ENCODE assay signal across 9 cellular contexts in the genomic region with DNA sequence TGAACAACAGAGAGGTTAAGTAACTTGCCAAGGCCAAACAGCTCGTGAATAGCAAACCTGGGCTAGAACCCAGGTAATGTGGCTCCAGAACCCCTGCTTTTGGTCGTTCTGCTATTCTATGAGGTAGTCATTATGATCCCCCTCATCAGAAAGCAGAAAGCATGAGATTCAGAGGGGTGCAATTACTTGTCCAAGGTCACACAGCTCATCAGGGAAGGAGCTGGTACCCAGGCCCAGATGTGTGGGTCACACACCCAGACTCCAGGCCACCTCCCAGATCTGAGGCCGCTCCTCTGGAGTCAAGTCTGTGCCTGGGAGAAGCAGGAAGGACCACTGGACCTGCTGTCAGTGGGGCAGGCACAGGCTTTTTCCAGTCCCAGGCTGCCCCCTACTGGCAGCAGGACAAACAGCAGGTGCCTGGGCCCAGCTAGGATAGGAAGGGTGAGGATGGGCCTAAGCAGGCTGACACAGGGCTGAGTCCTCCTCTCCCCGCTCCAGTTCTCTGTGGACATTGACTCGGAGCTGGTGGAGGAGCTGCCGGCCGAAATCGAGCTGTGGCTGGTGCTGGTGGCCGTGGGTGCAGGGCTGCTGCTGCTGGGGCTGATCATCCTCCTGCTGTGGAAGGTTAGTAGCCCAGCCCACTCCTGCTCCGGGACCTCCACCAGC. TPM values are rescaled to one million over a fixed set of nuclear protein-coding genes. Genes with fewer than 3 reads are reported as not detected.
A peak's percentile ranks its signal among the peaks of the same experiment; 100 is the strongest.
DNase-seq lines count a peak whose midpoint lies in the region; ATAC-seq and TF ChIP-seq lines count a peak whose summit lies in the region.
"Had no signal": no experiment of that assay in that cellular context is flagged by ENCODE, and none has a peak within 500 bp of the region (broad histone marks: within the 10 kb centered on the region; RNA-seq: fewer than 3 reads in every experiment).

No MANE protein-coding gene starts in this region.

- H3K4me3 Mint-ChIP-seq in activated T-helper 2 cell treated with anti-CD3 and anti-CD28 coated beads, Interferon-gamma antibody, Interleukin-2, Interleukin-4, amounts not matched to agents 10 μg/mL and 5 μg/mL and 100 μg/mL, durations not matched to agents 14 hours and 24 hours and 36 hours (ENCODE audit: low read depth) = no peak overlapping the region

- no peak overlapping the region for H2AFZ ChIP-seq in KMS-11 (ENCODE audit: low read depth)

- no peak overlapping the region for H3K9ac ChIP-seq in KMS-11
- H3K9ac ChIP-seq: BLaER1 treated with 17β-estradiol and CSF1 and Interleukin-3, amounts not matched to agents 10 nM and 100 nM had no signal

- H4K20me1 ChIP-seq in KMS-11 (ENCODE audit: insufficient read depth) = no peaks in the 10 kb centered on the region

- no peaks in the 10 kb centered on the region for H3K9me3 Mint-ChIP-seq in activated T-helper 2 cell treated with anti-CD3 and anti-CD28 coated beads, Interferon-gamma antibody, Interleukin-2, Interleukin-4, amounts not matched to agents 10 μg/mL and 5 μg/mL and 100 μg/mL, durations not matched to agents 14 hours and 24 hours and 36 hours

- TF ChIP-seq POLR2A in uterus (IDR thresholded peaks at IDR 0.05) = no peak

- no peaks in the 10 kb centered on the region for H3K27me3 Mint-ChIP-seq in activated T-helper 2 cell treated with anti-CD3 and anti-CD28 coated beads, Interferon-gamma antibody, Interleukin-2, Interleukin-4, amounts not matched to agents 10 μg/mL and 5 μg/mL and 100 μg/mL, durations not matched to agents 14 hours and 24 hours and 36 hours (ENCODE audit: low read depth)

- H3K27me3 ChIP-seq in KMS-11 (ENCODE audit: insufficient read depth, low read depth) = peaks cover 28% of the 10 kb centered on the region
- H3K27me3 ChIP-seq in foreskin keratinocyte = no peaks in the 10 kb centered on the region
- H3K27me3 ChIP-seq in uterus = no peaks in the 10 kb centered on the region
- H3K27me3 ChIP-seq: BLaER1 treated with 17β-estradiol and CSF1 and Interleukin-3, amounts not matched to agents 10 nM and 100 nM had no signal

- H3K27ac ChIP-seq in KMS-11 = no peak overlapping the region
- H3K27ac ChIP-seq in foreskin keratinocyte = no peak overlapping the region
- H3K27ac ChIP-seq in uterus = no peak overlapping the region
- H3K27ac ChIP-seq: BLaER1 treated with 17β-estradiol and CSF1 and Interleukin-3, amounts not matched to agents 10 nM and 100 nM had no signal

- no peak overlapping the region for H3K4me3 ChIP-seq in KMS-11 (IDR thresholded peaks at IDR 0.05; ENCODE audit: insufficient read depth, low read depth, low read length)
- H3K4me3 ChIP-seq in uterus = no peak overlapping the region
- H3K4me3 ChIP-seq: BLaER1 treated with 17β-estradiol and CSF1 and Interleukin-3, amounts not matched to agents 10 nM and 100 nM had no signal

- ATAC-seq in foreskin keratinocyte = peak; percentile 84

- no peaks in the 10 kb centered on the region for H3K79me2 ChIP-seq in KMS-11 (ENCODE audit: insufficient read depth, low read depth)

- no peaks in the 10 kb centered on the region for H3K36me3 ChIP-seq in KMS-11 (ENCODE audit: insufficient read depth)
- no peaks in the 10 kb centered on the region for H3K36me3 ChIP-seq in uterus
- H3K36me3 ChIP-seq: BLaER1 treated with 17β-estradiol and CSF1 and Interleukin-3, amounts not matched to agents 10 nM and 100 nM had no signal

- intact Hi-C loops in activated T-helper 2 cell treated with anti-CD3 and anti-CD28 coated beads, Interferon-gamma antibody, Interleukin-2, Interleukin-4, amounts not matched to agents 10 μg/mL and 5 μg/mL and 100 μg/mL, durations not matched to agents 14 hours and 24 hours and 36 hours (cut with micrococcal nuclease) = loop anchor here (1.0 kb wide), 2 partner anchors 31 to 61 kb away; a partner anchor contains a TSS
- intact Hi-C loops in posterior vena cava (cut with DNase I) (loop anchor here in 1 of 2 donors (5.0 to 10.0 kb wide), 2 partner anchors 60 to 213 kb away; no protein-coding TSS in a partner anchor), uterus (cut with DNase I; ENCODE audit: low total_unique reads) (no loop called here)

- no peak overlapping the region for H3K27ac Mint-ChIP-seq in activated T-helper 2 cell treated with anti-CD3 and anti-CD28 coated beads, Interferon-gamma antibody, Interleukin-2, Interleukin-4, amounts not matched to agents 10 μg/mL and 5 μg/mL and 100 μg/mL, durations not matched to agents 14 hours and 24 hours and 36 hours

- H3K36me3 Mint-ChIP-seq in activated T-helper 2 cell treated with anti-CD3 and anti-CD28 coated beads, Interferon-gamma antibody, Interleukin-2, Interleukin-4, amounts not matched to agents 10 μg/mL and 5 μg/mL and 100 μg/mL, durations not matched to agents 14 hours and 24 hours and 36 hours (ENCODE audit: low read depth) = no peaks in the 10 kb centered on the region

- no peaks in the 10 kb centered on the region for H3K4me1 ChIP-seq in KMS-11 (ENCODE audit: low read depth, poor library complexity, severe bottlenecking)
- no peaks in the 10 kb centered on the region for H3K4me1 ChIP-seq in foreskin keratinocyte
- H3K4me1 ChIP-seq in uterus = no peaks in the 10 kb centered on the region
- H3K4me1 ChIP-seq: BLaER1 treated with 17β-estradiol and CSF1 and Interleukin-3, amounts not matched to agents 10 nM and 100 nM had no signal

- peak; percentile 98 for TF ChIP-seq CTCF in KMS-11 (conservative IDR thresholded peaks at IDR 0.05; ENCODE audit: low read depth, low read length)
- TF ChIP-seq CTCF in foreskin keratinocyte (conservative IDR thresholded peaks at IDR 0.05) = peak; percentile 87
- peak; percentile 95 to 97 (median 96) for TF ChIP-seq CTCF in uterus (IDR thresholded peaks at IDR 0.05)

- no peak overlapping the region for H3K4me2 ChIP-seq in KMS-11
- H3K4me2 ChIP-seq: BLaER1 treated with 17β-estradiol and CSF1 and Interleukin-3, amounts not matched to agents 10 nM and 100 nM had no signal

- no peaks in the 10 kb centered on the region for H3K4me1 Mint-ChIP-seq in activated T-helper 2 cell treated with anti-CD3 and anti-CD28 coated beads, Interferon-gamma antibody, Interleukin-2, Interleukin-4, amounts not matched to agents 10 μg/mL and 5 μg/mL and 100 μg/mL, durations not matched to agents 14 hours and 24 hours and 36 hours (ENCODE audit: low read depth)

- H3K9me3 ChIP-seq in uterus = no peaks in the 10 kb centered on the region
- H3K9me3 ChIP-seq: BLaER1 treated with 17β-estradiol and CSF1 and Interleukin-3, amounts not matched to agents 10 nM and 100 nM had no signal

- DNase-seq in NCI-H446 (lab: John Stamatoyannopoulos, UW) (peak; percentile 22 to 68), NCI-H446 treated with DMSO at 0.1 percent for 48 hours (lab: John Stamatoyannopoulos, UW) (no peak), SHP77 treated with DMSO at 0.1 percent for 48 hours (lab: John Stamatoyannopoulos, UW) (peak; percentile 20), foreskin keratinocyte (peak in 1 of 2 donors; percentile 64), posterior vena cava (ENCODE audit: low spot score) (peak; percentile 90), uterus (peak; percentile 71 to 79)
- peak; percentile 70 for DNase-seq in activated T-helper 2 cell treated with anti-CD3 and anti-CD28 coated beads, Interferon-gamma antibody, Interleukin-2, Interleukin-4, amounts not matched to agents 10 μg/mL and 5 μg/mL and 100 μg/mL, durations not matched to agents 14 hours and 24 hours and 36 hours (ENCODE audit: low spot score)

RNA-seq across cellular contexts. Expression of a gene that starts 7.8 kb away (rescaled TPM):
- 11.0 and 12.1 TPM in 2 replicates for total RNA-seq in activated T-helper 2 cell treated with anti-CD3 and anti-CD28 coated beads, Interferon-gamma antibody, Interleukin-2, Interleukin-4, amounts not matched to agents 10 μg/mL and 5 μg/mL and 100 μg/mL, durations not matched to agents 14 hours and 24 hours and 36 hours
- total RNA-seq in foreskin keratinocyte (7.3 and 7.5 TPM in 2 replicates), posterior vena cava (10 to 100 TPM; 26.0 to 27.7 TPM), uterus (10 to 100 TPM; 12.9 to 62.6 (median 32.4) TPM)
- 6.9 and 7.5 TPM in 2 replicates for polyA plus RNA-seq in foreskin keratinocyte

RNA-seq across cellular contexts. Expression of a gene that starts 31.5 kb away (rescaled TPM):
- 10.1 and 10.8 TPM in 2 replicates for total RNA-seq in activated T-helper 2 cell treated with anti-CD3 and anti-CD28 coated beads, Interferon-gamma antibody, Interleukin-2, Interleukin-4, amounts not matched to agents 10 μg/mL and 5 μg/mL and 100 μg/mL, durations not matched to agents 14 hours and 24 hours and 36 hours
- 1,046 and 1,112 TPM in 2 replicates for total RNA-seq in foreskin keratinocyte
- polyA plus RNA-seq in foreskin keratinocyte = 633 and 656 TPM in 2 replicates
- total RNA-seq in posterior vena cava = 10 to 100 TPM; 56.3 to 80.3 TPM
- 10 to 100 TPM; 14.3 to 73.1 (median 33.4) TPM for total RNA-seq in uterus

RNA-seq across cellular contexts. Expression of a gene that starts 42.6 kb away (rescaled TPM):
- 2.0 and 2.4 TPM in 2 replicates for total RNA-seq in activated T-helper 2 cell treated with anti-CD3 and anti-CD28 coated beads, Interferon-gamma antibody, Interleukin-2, Interleukin-4, amounts not matched to agents 10 μg/mL and 5 μg/mL and 100 μg/mL, durations not matched to agents 14 hours and 24 hours and 36 hours
- total RNA-seq in foreskin keratinocyte (0.99 and 2.4 TPM in 2 replicates), posterior vena cava (1 to 10 TPM; 6.6 to 6.7 TPM), uterus (10 to 100 TPM in 1 of 4 donors, 1 to 10 TPM in 2, not detected in 1; 2.3 to 11.3 (median 6.2) TPM)
- 1.4 and 2.4 TPM in 2 replicates for polyA plus RNA-seq in foreskin keratinocyte

Comparison
In these comparisons a context has a peak if more than half of its experiments do, and no peak if none do; other contexts are left out.
1. RNA of a gene that starts 31.5 kb away (total RNA-seq): 1,046 to 1,112 TPM in foreskin keratinocyte; 56.3 to 80.3 TPM in posterior vena cava, 14.3 to 73.1 TPM in uterus and 10.1 to 10.8 TPM in activated T-helper 2 cell treated with anti-CD3 and anti-CD28 coated beads, Interferon-gamma antibody, Interleukin-2, Interleukin-4, amounts not matched to agents 10 μg/mL and 5 μg/mL and 100 μg/mL, durations not matched to agents 14 hours and 24 hours and 36 hours; every median in the first group is over 10 times any median in the second.
2. Peak in every context shown above with its lines, with median percentiles within 50 percentile points of each other: CTCF ChIP-seq.